Comparison of ENCODE assay signal across 7 cellular contexts in the genomic region with DNA sequence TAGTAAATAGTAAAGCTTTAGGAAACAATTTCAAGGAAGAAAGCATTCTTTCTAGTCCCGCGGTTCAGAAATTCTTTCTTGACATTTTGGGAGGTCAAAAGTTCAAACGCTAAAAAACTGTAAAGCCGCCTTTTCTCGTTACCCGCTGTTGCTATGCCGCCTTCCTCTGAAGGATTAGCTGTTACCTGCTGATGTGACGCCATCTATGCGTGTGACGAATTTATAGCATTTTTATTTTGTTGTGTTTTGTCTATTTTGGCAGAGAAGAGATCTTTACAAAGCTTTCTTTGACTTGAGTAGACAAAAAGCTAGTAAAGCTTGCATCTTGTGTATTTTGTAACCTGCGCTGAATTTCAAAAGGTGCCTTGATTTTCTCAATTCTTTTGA.
DNase-seq lines count a peak whose midpoint lies in the region; ATAC-seq and TF ChIP-seq lines count a peak whose summit lies in the region.

No MANE protein-coding gene starts in this region.

- H3K4me3 ChIP-seq in HAP-1 (peak overlapping the region; percentile 40), PC-9 (peak overlapping the region; percentile 73; the same call in 1 of the 2 replicates), trophoblast cell (ENCODE audit: low read depth, low read length) (no peak overlapping the region)

- H3K4me1 Mint-ChIP-seq in endothelial cell (ENCODE audit: unreplicated experiment) = peaks cover 7% of the 10 kb centered on the region

- H3K4me1 ChIP-seq in HAP-1 (peaks cover 6% of the 10 kb centered on the region), PC-9 (replicated peaks; ENCODE audit: insufficient read depth) (peaks cover 5% of the 10 kb centered on the region; the same call in 1 of the 2 replicates), trophoblast cell (ENCODE audit: control insufficient read depth in 1 of 2, insufficient read depth in 2 of 2, low read length in 2 of 2) (peaks cover 0 to 16% of the 10 kb centered on the region in 2 experiments)

- H4K91ac ChIP-seq in trophoblast cell (ENCODE audit: low read depth, low read length) = no peak overlapping the region

- intact Hi-C loops in PC-9 (cut with micrococcal nuclease; ENCODE audit: unreplicated experiment) = loop anchor here (2.0 kb wide), 1 partner anchor 78 kb away; no protein-coding TSS in a partner anchor

- no peak overlapping the region for H3K23ac ChIP-seq in trophoblast cell (ENCODE audit: low read length)

- H4K20me1 ChIP-seq in PC-9 (ENCODE audit: insufficient read depth) = no peaks in the 10 kb centered on the region

- H3K9me3 Mint-ChIP-seq in endothelial cell (ENCODE audit: unreplicated experiment) = peaks cover 4% of the 10 kb centered on the region

- H3K27ac Mint-ChIP-seq in endothelial cell (ENCODE audit: unreplicated experiment) = no peak overlapping the region

- no peak for ATAC-seq in HG03196 (IDR thresholded peaks at IDR 0.05; ENCODE audit: unreplicated experiment)

- H3K79me2 ChIP-seq in PC-9 (ENCODE audit: low read depth) (no peaks in the 10 kb centered on the region), trophoblast cell (ENCODE audit: control insufficient read depth, insufficient read depth, low read length, poor library complexity) (no peaks in the 10 kb centered on the region)

- H3K14ac ChIP-seq in trophoblast cell (ENCODE audit: low read length) = no peak overlapping the region

- DNase-seq in HAP-1 (ENCODE audit: low spot score in 2 of 2) (peak in 1 of 2 experiments; percentile 3), PC-9 (no peak), endothelial cell (ENCODE audit: low spot score) (no peak), trophoblast cell (peak in 1 of 2 donors; percentile 42), mucosa of gallbladder (ENCODE audit: low spot score) (no peak), GOT3 (lab: John Stamatoyannopoulos, UW) (no peak)

- H3F3A ChIP-seq in PC-9 (ENCODE audit: insufficient read depth, low read depth) = peaks cover 5% of the 10 kb centered on the region; the same call in 1 of the 2 replicates

- peaks cover 16% of the 10 kb centered on the region for H3K27me3 Mint-ChIP-seq in endothelial cell (ENCODE audit: unreplicated experiment)

- no peak overlapping the region for H2BK5ac ChIP-seq in trophoblast cell (ENCODE audit: low read depth, low read length, poor library complexity)

- WGBS in trophoblast cell (ENCODE audit: extremely low coverage, insufficient coverage, insufficient read length) = no CpG with 5 or more reads among the region's 11 CpGs

- BruUV-seq in PC-9 (replicated peaks; lab: Mats Ljungman, UMichigan) = no TSS peak

- no peak overlapping the region for H3K27ac ChIP-seq in PC-9
- H3K27ac ChIP-seq in trophoblast cell (ENCODE audit: low read depth, low read length) = no peak overlapping the region

- H3K27me3 ChIP-seq in HAP-1 (ENCODE audit: low read depth) (no peaks in the 10 kb centered on the region), PC-9 (ENCODE audit: insufficient read depth, low read depth) (no peaks in the 10 kb centered on the region), trophoblast cell (ENCODE audit: insufficient read depth, low read length) (peaks cover 7% of the 10 kb centered on the region)

- peaks cover 1% of the 10 kb centered on the region for H3K79me1 ChIP-seq in trophoblast cell (ENCODE audit: low read length)

- peaks cover 5% of the 10 kb centered on the region for H3K36me3 Mint-ChIP-seq in endothelial cell (ENCODE audit: low read depth, unreplicated experiment)

- H2AK5ac ChIP-seq in trophoblast cell (ENCODE audit: low read length) = no peak overlapping the region

- TF ChIP-seq CTCF in PC-9 (conservative IDR thresholded peaks at IDR 0.05) = no peak
- no peak for TF ChIP-seq CTCF in endothelial cell (IDR thresholded peaks at IDR 0.05; ENCODE audit: unreplicated experiment)

- peak overlapping the region; percentile 83 for H3K4me3 Mint-ChIP-seq in endothelial cell (ENCODE audit: unreplicated experiment)

- no peak overlapping the region for H2BK120ac ChIP-seq in trophoblast cell (ENCODE audit: insufficient read depth, low read length, poor library complexity)

- no peaks in the 10 kb centered on the region for H3K9me3 ChIP-seq in HAP-1
- no peaks in the 10 kb centered on the region for H3K9me3 ChIP-seq in PC-9 (ENCODE audit: insufficient read depth, low read depth)
- no peaks in the 10 kb centered on the region for H3K9me3 ChIP-seq in trophoblast cell (ENCODE audit: insufficient read depth, low read depth, low read length)

- no peak overlapping the region for H3K18ac ChIP-seq in trophoblast cell (ENCODE audit: low read length)

- H2BK12ac ChIP-seq in trophoblast cell (ENCODE audit: low read length) = no peak overlapping the region

- CTCF ChIA-PET in PC-9 (lab: Charles Lee) = interaction anchor here (0.6 to 0.7 kb wide), 2 partner anchors 32 to 120 kb away, joined by 3 to 4 read pairs; no protein-coding TSS in a partner anchor

- no peak overlapping the region for H3K4ac ChIP-seq in trophoblast cell (ENCODE audit: low read depth, low read length)

- POLR2A ChIA-PET in PC-9 (lab: Charles Lee; ENCODE audit: unreplicated experiment) = interaction anchor here (0.6 kb wide), 1 partner anchor 29 kb away, joined by 4 read pairs; no protein-coding TSS in a partner anchor

- no peaks in the 10 kb centered on the region for H3K9me2 ChIP-seq in PC-9 (ENCODE audit: insufficient read depth)

- in situ Hi-C loops in HAP-1 (cut with MboI; ENCODE audit: low sequenced_read_pairs) = no loop called here

- H4K12ac ChIP-seq in trophoblast cell (ENCODE audit: low read depth, low read length) = no peak overlapping the region

- H3K4me2 ChIP-seq in PC-9 (peak overlapping the region; percentile 81), trophoblast cell (ENCODE audit: low read length) (peak overlapping the region; percentile 98)

- H3K9ac ChIP-seq in trophoblast cell (ENCODE audit: low read length) = no peak overlapping the region

- H2AFZ ChIP-seq in PC-9 (no peak overlapping the region), trophoblast cell (ENCODE audit: insufficient read depth, low read length, poor library complexity) (no peak overlapping the region)

- H3K36me3 ChIP-seq in HAP-1 (replicated peaks) (no peaks in the 10 kb centered on the region), PC-9 (ENCODE audit: low read depth) (no peaks in the 10 kb centered on the region), trophoblast cell (ENCODE audit: control insufficient read depth in 1 of 2, insufficient read depth in 2 of 2, low read length in 2 of 2) (no peaks in the 10 kb centered on the region)

- H4K8ac ChIP-seq in trophoblast cell (ENCODE audit: low read depth, low read length) = no peak overlapping the region
